8 cellular contexts compared by ENCODE assay signal in the genomic region with DNA sequence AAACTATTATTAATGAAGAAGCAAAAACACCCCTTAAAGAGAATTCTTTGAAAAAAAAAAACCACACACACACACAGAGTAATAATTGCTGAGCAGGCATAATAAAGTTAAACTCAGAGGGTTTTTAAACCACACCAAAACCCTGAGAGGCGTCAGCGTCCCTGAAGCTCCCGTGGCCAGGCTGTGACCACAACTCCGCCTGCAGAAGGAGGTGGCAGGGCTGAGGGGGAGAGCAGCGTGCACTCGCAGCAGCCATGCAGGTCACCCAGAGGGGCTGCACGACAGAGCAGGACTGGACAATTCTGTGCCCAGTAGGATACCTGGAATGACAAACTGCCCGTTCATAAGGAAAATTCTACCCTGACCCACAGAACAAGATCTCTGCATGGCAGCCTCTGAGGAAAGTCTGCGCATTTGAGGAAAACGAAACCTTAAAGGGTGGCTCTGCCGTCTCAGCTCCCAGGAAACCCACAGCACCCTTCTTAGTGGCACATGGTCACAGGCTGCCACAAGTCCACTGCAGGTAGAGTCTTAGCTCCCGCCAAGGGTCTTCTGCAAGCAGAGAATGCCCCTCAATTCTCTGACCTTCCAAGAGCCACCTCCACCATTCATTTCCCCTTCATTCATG. TPM values are rescaled to one million over a fixed set of nuclear protein-coding genes. Genes with fewer than 3 reads are reported as not detected.
DNase-seq lines count a peak whose midpoint lies in the region; ATAC-seq and TF ChIP-seq lines count a peak whose summit lies in the region.

No MANE protein-coding gene starts in this region.

- peak in 9 of 10 experiments; percentile 5 to 44 (median 11) for DNase-seq in CD4-positive, alpha-beta T cell
- DNase-seq in Jurkat, Clone E6-1 (ENCODE audit: low read depth, low spot score), result peak; percentile 42
- peak; percentile 30 for DNase-seq in activated T-cell treated with anti-CD3 and anti-CD28 coated beads, Interleukin-2, amount 50 U/mL, for 1 hour
- peak; percentile 63 to 74 (median 71) for DNase-seq in immature natural killer cell
- DNase-seq in stimulated activated CD8-positive, alpha-beta memory T cell treated with anti-CD3 and anti-CD28 coated beads, Interleukin-12 subunit alpha, Interleukin-12 subunit beta, amount 100 ng/mL, for 4 hours (ENCODE audit: low read depth), result peak; percentile 32

- H3K9me3 ChIP-seq in CD4-positive, alpha-beta T cell (ENCODE audit: control insufficient read depth, low read length), result no peaks in the 10 kb centered on the region

- H3K4me3 Mint-ChIP-seq in CD4-positive, alpha-beta T cell, result no peak overlapping the region
- no peak overlapping the region for H3K4me3 Mint-ChIP-seq in immature natural killer cell

- TF ChIP-seq CTCF in CD4-positive, alpha-beta T cell (IDR thresholded peaks at IDR 0.05), result no peak

- H3K4me1 Mint-ChIP-seq in CD4-positive, alpha-beta T cell (ENCODE audit: low read depth), result peaks cover 5% of the 10 kb centered on the region
- peaks cover 0 to 6% of the 10 kb centered on the region in 2 donors for H3K4me1 Mint-ChIP-seq in immature natural killer cell

- no peaks in the 10 kb centered on the region for H3K27me3 ChIP-seq in CD4-positive, alpha-beta T cell (ENCODE audit: control insufficient read depth, insufficient read depth, low read length)

- no peak overlapping the region for H3K27ac ChIP-seq in CD4-positive, alpha-beta T cell (ENCODE audit: low read depth, low read length)

- H3K27ac Mint-ChIP-seq in CD4-positive, alpha-beta T cell, result no peak overlapping the region
- peak overlapping the region in 2 of 6 donors; percentile 40 to 78 for H3K27ac Mint-ChIP-seq in immature natural killer cell

- CTCF ChIA-PET in CD4-positive, alpha-beta T cell (lab: Charles Lee), result no interaction called here

- POLR2A ChIA-PET in CD4-positive, alpha-beta T cell (lab: Charles Lee), result interaction anchor here (0.5 to 0.9 kb wide), 2 partner anchors 9 to 29 kb away, joined by 3 to 4 read pairs; no protein-coding TSS in a partner anchor

- H3K4me3 ChIP-seq in Jurkat, Clone E6-1 (ENCODE audit: low read length), result peak overlapping the region; percentile 40

- intact Hi-C loops in CD4-positive, alpha-beta T cell (cut with DNase I, micrococcal nuclease), result no loop called here

- H3K9me3 Mint-ChIP-seq in CD4-positive, alpha-beta T cell, result no peaks in the 10 kb centered on the region
- no peaks in the 10 kb centered on the region for H3K9me3 Mint-ChIP-seq in immature natural killer cell

- ATAC-seq in CD4-positive, alpha-beta T cell (ENCODE audit: poor library complexity), result peak; percentile 79
- ATAC-seq in GM19455 (IDR thresholded peaks at IDR 0.05; ENCODE audit: unreplicated experiment) (no peak), GM18873 (IDR thresholded peaks at IDR 0.05; ENCODE audit: low FRiP score, unreplicated experiment) (no peak), GM18868 (IDR thresholded peaks at IDR 0.05; ENCODE audit: unreplicated experiment) (no peak)

- no peaks in the 10 kb centered on the region for H3K36me3 Mint-ChIP-seq in CD4-positive, alpha-beta T cell (ENCODE audit: low read depth)
- no peaks in the 10 kb centered on the region for H3K36me3 Mint-ChIP-seq in immature natural killer cell

- H3K27me3 Mint-ChIP-seq in CD4-positive, alpha-beta T cell, result peaks cover 13% of the 10 kb centered on the region
- peaks cover 1 to 4% (median 3%) of the 10 kb centered on the region in 3 donors for H3K27me3 Mint-ChIP-seq in immature natural killer cell (ENCODE audit: low read depth in 3 of 3)

RNA-seq across cellular contexts. Expression of a gene that starts 44.0 kb away (rescaled TPM):
- total RNA-seq in CD4-positive, alpha-beta T cell, result not detected
- 0.77 TPM for polyA plus RNA-seq in Jurkat, Clone E6-1 (2012; ENCODE audit: insufficient read depth, insufficient read length)
- polyA plus RNA-seq in immature natural killer cell, result not detected

Comparison
In these comparisons a context has a peak if more than half of its experiments do, and no peak if none do; other contexts are left out.
1. DNase-seq: peak in every context shown above with its lines; median percentile 71 in immature natural killer cell; 42 in Jurkat, Clone E6-1; 32 in stimulated activated CD8-positive, alpha-beta memory T cell treated with anti-CD3 and anti-CD28 coated beads, Interleukin-12 subunit alpha, Interleukin-12 subunit beta, amount 100 ng/mL, for 4 hours; 30 in activated T-cell treated with anti-CD3 and anti-CD28 coated beads, Interleukin-2, amount 50 U/mL, for 1 hour; 11 in CD4-positive, alpha-beta T cell.